Comparison of ENCODE assay signal across 11 cellular contexts in genomic region chr4:82043809-82044137, GRCh38.
DNase-seq lines count a peak whose midpoint lies in the region; ATAC-seq and TF ChIP-seq lines count a peak whose summit lies in the region.
"Had no signal": no experiment of that assay in that cellular context is flagged by ENCODE, and none has a peak within 500 bp of the region (broad histone marks: within the 10 kb centered on the region; RNA-seq: fewer than 3 reads in every experiment).

No MANE protein-coding gene starts in this region.

- H3K18ac ChIP-seq in IMR-90 (ENCODE audit: low read depth, low read length) (no peak overlapping the region), mesendoderm (ENCODE audit: low read length) (no peak overlapping the region)

- intact Hi-C loops in IMR-90 (cut with micrococcal nuclease) (no loop called here), MCF 10A (cut with micrococcal nuclease) (no loop called here)

- H3K27ac ChIP-seq in IMR-90 (ENCODE audit: insufficient read depth, low read length) = no peak overlapping the region
- no peak overlapping the region for H3K27ac ChIP-seq in mesendoderm (ENCODE audit: low read depth, low read length)
- H3K27ac ChIP-seq: foreskin keratinocyte, spleen, tibial nerve had no signal

- H4K20me1 ChIP-seq in IMR-90 (ENCODE audit: insufficient read depth, low read length) = no peaks in the 10 kb centered on the region

- no peak overlapping the region for H2AK5ac ChIP-seq in IMR-90 (ENCODE audit: low read depth, low read length)
- H2AK5ac ChIP-seq in mesendoderm (ENCODE audit: low read length) = no peak overlapping the region

- dilution Hi-C loops in IMR-90 (cut with HindIII; ENCODE audit: low sequenced_read_pairs, unreplicated experiment) = no loop called here

- no peak overlapping the region for H2BK5ac ChIP-seq in IMR-90 (ENCODE audit: low read depth, low read length, poor library complexity, severe bottlenecking)
- H2BK5ac ChIP-seq in mesendoderm (ENCODE audit: low read length) = no peak overlapping the region

- no peaks in the 10 kb centered on the region for H3K9me1 ChIP-seq in IMR-90 (ENCODE audit: insufficient read depth, low read length)

- TF ChIP-seq CTCF in IMR-90 (conservative IDR thresholded peaks at IDR 0.05; ENCODE audit: low read depth, low read length) (no peak), MCF 10A (IDR thresholded peaks at IDR 0.05; ENCODE audit: unreplicated experiment) (no peak)

- H4K5ac ChIP-seq in IMR-90 (ENCODE audit: low read depth, low read length) (no peak overlapping the region), mesendoderm (ENCODE audit: low read length) (no peak overlapping the region)

- DNase-seq in IMR-90 (no peak), MCF 10A (ENCODE audit: unreplicated experiment) (peak; percentile 13), mesendoderm (no peak), HEK293T (ENCODE audit: extremely low spot score) (no peak), NCI-H2171 treated with DMSO at 0.1 percent for 48 hours (lab: John Stamatoyannopoulos, UW) (no peak), NCI-H1694 (lab: John Stamatoyannopoulos, UW) (no peak)
- DNase-seq in stimulated activated naive CD8-positive, alpha-beta T cell treated with anti-CD3 and anti-CD28 coated beads, Interleukin-15, amount 100 ng/mL, for 72 hours = no peak
- DNase-seq: T-helper 1 cell had no signal

- H2AK9ac ChIP-seq in IMR-90 (replicated peaks; ENCODE audit: low read depth, low read length, poor library complexity) = no peak overlapping the region

- no peak overlapping the region for H3K27ac Mint-ChIP-seq in MCF 10A (ENCODE audit: low read depth, unreplicated experiment)
- no peak overlapping the region for H3K27ac Mint-ChIP-seq in stimulated activated naive CD8-positive, alpha-beta T cell treated with anti-CD3 and anti-CD28 coated beads, Interleukin-15, amount 100 ng/mL, for 72 hours

- H3K4me1 Mint-ChIP-seq in MCF 10A (ENCODE audit: insufficient read depth, unreplicated experiment) = peaks cover 17% of the 10 kb centered on the region
- H3K4me1 Mint-ChIP-seq in stimulated activated naive CD8-positive, alpha-beta T cell treated with anti-CD3 and anti-CD28 coated beads, Interleukin-15, amount 100 ng/mL, for 72 hours = peaks cover 24% of the 10 kb centered on the region

- no peaks in the 10 kb centered on the region for H3K79me2 ChIP-seq in mesendoderm (ENCODE audit: control insufficient read depth, insufficient read depth, low read length)

- no peak for TF ChIP-seq RAD21 in IMR-90 (IDR thresholded peaks at IDR 0.05; ENCODE audit: low read length)

- H3K4ac ChIP-seq in IMR-90 (ENCODE audit: low read depth, low read length) (no peak overlapping the region), mesendoderm (ENCODE audit: low read depth, low read length) (no peak overlapping the region)

- H4K8ac ChIP-seq in IMR-90 (ENCODE audit: low read depth in 2 of 2, low read length in 2 of 2) = no peak overlapping the region
- no peak overlapping the region for H4K8ac ChIP-seq in mesendoderm (ENCODE audit: low read depth, low read length)

- ATAC-seq in IMR-90 (ENCODE audit: low read depth) = peak; percentile 33; the same call in 1 of the 2 replicates
- ATAC-seq in stimulated activated naive CD8-positive, alpha-beta T cell treated with anti-CD3 and anti-CD28 coated beads, Interleukin-15, amount 100 ng/mL, for 72 hours = no peak

- H3K27me3 Mint-ChIP-seq in MCF 10A (ENCODE audit: insufficient read depth, unreplicated experiment) = no peaks in the 10 kb centered on the region
- peaks cover 81% of the 10 kb centered on the region for H3K27me3 Mint-ChIP-seq in stimulated activated naive CD8-positive, alpha-beta T cell treated with anti-CD3 and anti-CD28 coated beads, Interleukin-15, amount 100 ng/mL, for 72 hours

- H2BK20ac ChIP-seq in IMR-90 (ENCODE audit: low read depth, low read length) = no peak overlapping the region

- no peak overlapping the region for H3K14ac ChIP-seq in IMR-90 (replicated peaks; ENCODE audit: low read depth, low read length)

- H4K91ac ChIP-seq in IMR-90 (ENCODE audit: insufficient read depth, low read depth, low read length) = no peak overlapping the region

- H2BK120ac ChIP-seq in IMR-90 (ENCODE audit: low read depth, low read length) = no peak overlapping the region
- no peak overlapping the region for H2BK120ac ChIP-seq in mesendoderm (ENCODE audit: low read depth, low read length)

- H3K36me3 Mint-ChIP-seq in MCF 10A (ENCODE audit: insufficient read depth, unreplicated experiment) = no peaks in the 10 kb centered on the region

- H3K79me1 ChIP-seq in IMR-90 (ENCODE audit: low read depth in 1 of 2, low read length in 2 of 2) = no peaks in the 10 kb centered on the region
- no peaks in the 10 kb centered on the region for H3K79me1 ChIP-seq in mesendoderm (ENCODE audit: low read length)

- H3K23ac ChIP-seq in IMR-90 (ENCODE audit: low read depth, low read length) (no peak overlapping the region), mesendoderm (ENCODE audit: low read length) (no peak overlapping the region)

- no TSS peak for BruUV-seq in IMR-90 (replicated peaks; lab: Mats Ljungman, UMichigan)
- BruUV-seq in MCF 10A (replicated peaks; lab: Mats Ljungman, UMichigan) = no TSS peak

- H2BK15ac ChIP-seq in IMR-90 (ENCODE audit: low read depth, low read length) (no peak overlapping the region), mesendoderm (replicated peaks; ENCODE audit: low read depth) (no peak overlapping the region)

- no peaks in the 10 kb centered on the region for H3K36me3 ChIP-seq in IMR-90 (ENCODE audit: control insufficient read depth, insufficient read depth, low read length)
- no peaks in the 10 kb centered on the region for H3K36me3 ChIP-seq in mesendoderm (ENCODE audit: control insufficient read depth, insufficient read depth, low read length)
- H3K36me3 ChIP-seq: spleen, tibial nerve had no signal

- H3K56ac ChIP-seq in IMR-90 (ENCODE audit: extremely low read depth, insufficient read depth, low read length) (no peak overlapping the region), mesendoderm (ENCODE audit: low read length) (peak overlapping the region; percentile 81)

- no peak for TF ChIP-seq POLR2A in IMR-90 (IDR thresholded peaks at IDR 0.05; ENCODE audit: low read depth, low read length)

- H2AFZ ChIP-seq in IMR-90 (replicated peaks; ENCODE audit: low read length, poor library complexity) = no peak overlapping the region

- no peaks in the 10 kb centered on the region for H3K9me3 ChIP-seq in IMR-90 (ENCODE audit: control insufficient read depth, insufficient read depth, low read length)
- H3K9me3 ChIP-seq: spleen, tibial nerve had no signal

- H3K4me3 Mint-ChIP-seq in MCF 10A (ENCODE audit: unreplicated experiment) = peak overlapping the region; percentile 68
- H3K4me3 Mint-ChIP-seq in stimulated activated naive CD8-positive, alpha-beta T cell treated with anti-CD3 and anti-CD28 coated beads, Interleukin-15, amount 100 ng/mL, for 72 hours = peak overlapping the region; percentile 37 to 69

- H3K4me3 ChIP-seq in IMR-90 (ENCODE audit: insufficient read depth, low read depth, low read length) = no peak overlapping the region; the same call in 1 of the 2 replicates
- H3K4me3 ChIP-seq in mesendoderm (ENCODE audit: low read length) = peak overlapping the region; percentile 51

- H3K9me3 Mint-ChIP-seq in MCF 10A (ENCODE audit: unreplicated experiment) = no peaks in the 10 kb centered on the region
- no peaks in the 10 kb centered on the region for H3K9me3 Mint-ChIP-seq in stimulated activated naive CD8-positive, alpha-beta T cell treated with anti-CD3 and anti-CD28 coated beads, Interleukin-15, amount 100 ng/mL, for 72 hours

- H3K4me2 ChIP-seq in IMR-90 (ENCODE audit: low read depth, low read length) (no peak overlapping the region; the same call in 1 of the 2 replicates), mesendoderm (ENCODE audit: low read length) (peak overlapping the region; percentile 82)

- H3K9ac ChIP-seq in IMR-90 (ENCODE audit: low read depth, low read length) = no peak overlapping the region
- peak overlapping the region; percentile 60 for H3K9ac ChIP-seq in mesendoderm (ENCODE audit: low read length)

- 0% methylated on average over 7 of the region's 18 CpGs; no CpG with 5 or more reads in 1 of the 2 experiments for WGBS in IMR-90 (ENCODE audit: extremely low coverage in 2 of 2, insufficient read length in 1 of 2), 2 experiments
- WGBS in mesendoderm (ENCODE audit: extremely low coverage, insufficient coverage, low lambda C conversion rate) = no CpG with 5 or more reads among the region's 18 CpGs

- H3K4me1 ChIP-seq in IMR-90 (ENCODE audit: control insufficient read depth, insufficient read depth, low read length) (no peaks in the 10 kb centered on the region), mesendoderm (ENCODE audit: control insufficient read depth, low read depth, low read length) (peaks cover 4% of the 10 kb centered on the region)
- H3K4me1 ChIP-seq: foreskin keratinocyte had no signal

- CTCF ChIA-PET in IMR-90 (lab: Yijun Ruan, JAX) (no interaction called here), MCF 10A (lab: Yijun Ruan, JAX) (interaction anchor here (0.7 kb wide), 1 partner anchor 333 kb away, joined by 3 read pairs; no protein-coding TSS in a partner anchor), HEK293T (lab: Yijun Ruan, JAX) (no interaction called here)

- POLR2A ChIA-PET in IMR-90 (lab: Charles Lee; ENCODE audit: unreplicated experiment) = no interaction called here
- POLR2A ChIA-PET in MCF 10A (lab: Yijun Ruan, JAX) = interaction anchor here (0.7 kb wide), 1 partner anchor 98 kb away, joined by 3 read pairs; no protein-coding TSS in a partner anchor
- POLR2A ChIA-PET in HEK293T (lab: Yijun Ruan, JAX) = no interaction called here

- H3K27me3 ChIP-seq in IMR-90 (ENCODE audit: control insufficient read depth, insufficient read depth, low read length) = peaks cover 25% of the 10 kb centered on the region
- no peaks in the 10 kb centered on the region for H3K27me3 ChIP-seq in mesendoderm (ENCODE audit: insufficient read depth, low read length, poor library complexity)

- in situ Hi-C loops in IMR-90 (cut with MboI; ENCODE audit: low sequenced_read_pairs) = no loop called here

TF ChIP-seq in IMR-90, 13 proteins besides CTCF, POLR2A, EP300 and RAD21:
- TF ChIP-seq SMC3 (IDR thresholded peaks at IDR 0.05; ENCODE audit: low read depth, low read length) = no peak
- TF ChIP-seq CHD1 (IDR thresholded peaks at IDR 0.05; ENCODE audit: low read depth, low read length) = no peak

TF ChIP-seq in HEK293T, 16 proteins besides CTCF, POLR2A, EP300 and RAD21:
- TF ChIP-seq ARNT (IDR thresholded peaks at IDR 0.05) (no peak), BHLHE40 (IDR thresholded peaks at IDR 0.05; ENCODE audit: borderline replicate concordance) (no peak), NFRKB (IDR thresholded peaks at IDR 0.05) (no peak), SUZ12 (IDR thresholded peaks at IDR 0.05) (no peak), LEF1 (IDR thresholded peaks at IDR 0.05; ENCODE audit: borderline replicate concordance) (no peak), FOXK2 (IDR thresholded peaks at IDR 0.05) (no peak), CTBP1 (IDR thresholded peaks at IDR 0.05; ENCODE audit: borderline replicate concordance) (no peak), FOXA1 (IDR thresholded peaks at IDR 0.05) (no peak), ZNF384 (IDR thresholded peaks at IDR 0.05) (no peak)
